In the genomic region with DNA sequence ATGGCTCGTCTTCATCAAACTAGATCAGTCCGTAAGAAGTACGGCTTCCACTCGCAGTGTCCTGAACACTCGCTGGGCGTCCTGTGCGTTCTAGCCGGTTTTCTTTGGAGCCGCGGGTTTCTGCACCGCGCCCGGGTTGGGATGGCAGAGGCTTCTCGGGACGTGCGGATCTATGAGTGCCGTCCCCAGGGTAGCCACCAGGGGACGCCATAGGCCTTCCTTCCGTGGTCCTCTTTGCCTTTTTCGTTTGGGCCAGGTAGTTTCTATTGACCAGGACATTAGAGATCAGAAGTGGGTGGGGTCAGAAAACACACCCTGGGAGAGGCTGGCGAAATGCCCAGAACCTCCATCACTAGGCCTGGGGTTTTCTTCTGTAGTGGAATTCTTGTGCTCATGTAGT, we compare ENCODE assay signal across 1 cellular context.
TF ChIP-seq lines count a peak whose summit lies in the region.

No MANE protein-coding gene starts in this region.

TF ChIP-seq in GM23338, 12 proteins besides CTCF, POLR2A, EP300 and RAD21 (continued from another document):
- no peak for TF ChIP-seq ZNF462 (CRISPR knock-in tag; IDR thresholded peaks at IDR 0.05)
- no peak for TF ChIP-seq ZNF114 (CRISPR knock-in tag; IDR thresholded peaks at IDR 0.05)
- no peak for TF ChIP-seq JUNB (IDR thresholded peaks at IDR 0.05; ENCODE audit: unreplicated experiment)
- no peak for TF ChIP-seq POLR2AphosphoS5 (IDR thresholded peaks at IDR 0.05; ENCODE audit: low read depth)
- no peak for TF ChIP-seq CREB1 (CRISPR knock-in tag; IDR thresholded peaks at IDR 0.05; ENCODE audit: low read depth)
